2 cellular contexts compared by ENCODE assay signal in the genomic region with DNA sequence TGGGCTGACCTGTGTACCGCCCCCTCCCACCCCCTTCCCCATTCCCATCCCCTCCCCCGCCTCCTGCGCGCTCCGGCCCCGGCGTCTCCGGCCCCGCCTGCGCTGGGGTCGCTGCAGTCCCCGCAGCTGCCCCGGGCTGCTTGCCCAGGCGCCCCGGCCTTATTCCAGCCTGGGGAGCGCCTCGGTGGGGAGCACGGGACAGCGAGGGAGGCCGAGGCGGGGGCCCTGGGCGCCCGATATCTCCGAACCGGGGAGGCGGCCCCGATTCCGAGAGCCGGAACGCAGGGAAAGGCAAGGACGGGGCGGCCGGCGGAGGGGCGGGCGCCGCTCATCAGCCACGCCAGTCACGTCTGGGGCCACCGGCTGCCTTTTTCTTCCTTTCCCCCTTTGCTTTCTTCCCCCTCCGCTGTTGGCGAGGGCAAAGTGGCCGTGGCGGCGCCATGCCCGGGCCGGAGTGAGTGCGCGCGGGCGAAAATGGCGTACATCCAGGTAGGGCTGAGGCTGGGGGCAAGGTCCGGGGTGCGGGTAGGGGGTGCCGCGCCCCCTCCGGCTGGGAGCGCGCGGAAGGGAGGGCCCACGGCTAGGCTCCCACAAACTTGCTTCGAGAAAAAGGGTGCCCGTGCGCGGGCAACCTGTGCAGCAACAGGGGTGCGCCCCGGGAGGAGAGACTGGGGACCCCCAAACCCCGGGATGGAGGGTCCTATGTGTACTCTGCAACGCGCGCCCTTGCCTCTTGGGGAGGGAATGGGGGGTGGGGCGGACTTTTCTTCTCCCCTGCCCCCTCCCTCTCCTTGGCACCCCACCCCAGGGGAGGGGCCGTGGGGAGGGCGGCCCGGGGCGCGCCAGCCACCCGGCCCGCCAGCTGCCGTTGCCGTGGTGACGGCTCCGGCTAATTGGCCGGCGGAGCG.
TF ChIP-seq lines count a peak whose summit lies in the region.

A gene with protein sequence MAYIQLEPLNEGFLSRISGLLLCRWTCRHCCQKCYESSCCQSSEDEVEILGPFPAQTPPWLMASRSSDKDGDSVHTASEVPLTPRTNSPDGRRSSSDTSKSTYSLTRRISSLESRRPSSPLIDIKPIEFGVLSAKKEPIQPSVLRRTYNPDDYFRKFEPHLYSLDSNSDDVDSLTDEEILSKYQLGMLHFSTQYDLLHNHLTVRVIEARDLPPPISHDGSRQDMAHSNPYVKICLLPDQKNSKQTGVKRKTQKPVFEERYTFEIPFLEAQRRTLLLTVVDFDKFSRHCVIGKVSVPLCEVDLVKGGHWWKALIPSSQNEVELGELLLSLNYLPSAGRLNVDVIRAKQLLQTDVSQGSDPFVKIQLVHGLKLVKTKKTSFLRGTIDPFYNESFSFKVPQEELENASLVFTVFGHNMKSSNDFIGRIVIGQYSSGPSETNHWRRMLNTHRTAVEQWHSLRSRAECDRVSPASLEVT (plus strand): TSS at position 68 of the 908 bp plus-strand sequence. CDS start 407 bp downstream, at position 475.

TF ChIP-seq in HCT116, 20 proteins besides CTCF, POLR2A, EP300 and RAD21 (continued from another document):
- TF ChIP-seq REST (IDR thresholded peaks at IDR 0.05; ENCODE audit: low read depth) (no peak), YY1 (IDR thresholded peaks at IDR 0.05; ENCODE audit: extremely low read depth, insufficient replicate concordance, low read depth, low read length) (no peak), CEBPB (IDR thresholded peaks at IDR 0.05; ENCODE audit: low read depth) (no peak), SIN3A (IDR thresholded peaks at IDR 0.05; ENCODE audit: low read depth) (no peak), SP1 (IDR thresholded peaks at IDR 0.05; ENCODE audit: low read depth) (no peak), FOSL1 (IDR thresholded peaks at IDR 0.05; ENCODE audit: low read depth) (no peak)
- TF ChIP-seq, protein P1, sequence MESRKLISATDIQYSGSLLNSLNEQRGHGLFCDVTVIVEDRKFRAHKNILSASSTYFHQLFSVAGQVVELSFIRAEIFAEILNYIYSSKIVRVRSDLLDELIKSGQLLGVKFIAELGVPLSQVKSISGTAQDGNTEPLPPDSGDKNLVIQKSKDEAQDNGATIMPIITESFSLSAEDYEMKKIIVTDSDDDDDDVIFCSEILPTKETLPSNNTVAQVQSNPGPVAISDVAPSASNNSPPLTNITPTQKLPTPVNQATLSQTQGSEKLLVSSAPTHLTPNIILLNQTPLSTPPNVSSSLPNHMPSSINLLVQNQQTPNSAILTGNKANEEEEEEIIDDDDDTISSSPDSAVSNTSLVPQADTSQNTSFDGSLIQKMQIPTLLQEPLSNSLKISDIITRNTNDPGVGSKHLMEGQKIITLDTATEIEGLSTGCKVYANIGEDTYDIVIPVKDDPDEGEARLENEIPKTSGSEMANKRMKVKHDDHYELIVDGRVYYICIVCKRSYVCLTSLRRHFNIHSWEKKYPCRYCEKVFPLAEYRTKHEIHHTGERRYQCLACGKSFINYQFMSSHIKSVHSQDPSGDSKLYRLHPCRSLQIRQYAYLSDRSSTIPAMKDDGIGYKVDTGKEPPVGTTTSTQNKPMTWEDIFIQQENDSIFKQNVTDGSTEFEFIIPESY (IDR thresholded peaks at IDR 0.05; ENCODE audit: extremely low read depth, insufficient replicate concordance, low read length): no peak

TF ChIP-seq in neural cell, 6 proteins besides CTCF, POLR2A, EP300 and RAD21 (continued from another document):
- TF ChIP-seq REST (IDR thresholded peaks at IDR 0.05; ENCODE audit: borderline replicate concordance) (no peak), EZH2 (IDR thresholded peaks at IDR 0.05; ENCODE audit: borderline replicate concordance, insufficient read depth, low read length, poor library complexity, severe bottlenecking) (no peak)
